2 cellular contexts compared by ENCODE assay signal in genomic region chr17:65323055-65323454, GRCh38.
TF ChIP-seq lines count a peak whose summit lies in the region.

No MANE protein-coding gene starts in this region.

TF ChIP-seq in HepG2, 621 proteins besides CTCF, POLR2A, EP300 and RAD21 (continued from another document):
- TF ChIP-seq MLX (CRISPR knock-in tag; IDR thresholded peaks at IDR 0.05) (no peak), ZNF577 (CRISPR knock-in tag; IDR thresholded peaks at IDR 0.05; ENCODE audit: borderline replicate concordance, low read depth) (no peak), HDAC1 (CRISPR knock-in tag; IDR thresholded peaks at IDR 0.05) (no peak), SALL1 (CRISPR knock-in tag; IDR thresholded peaks at IDR 0.05) (no peak), REL (CRISPR knock-in tag; conservative IDR thresholded peaks at IDR 0.05) (no peak), MTA1 (CRISPR knock-in tag; IDR thresholded peaks at IDR 0.05; ENCODE audit: borderline replicate concordance) (no peak)

TF ChIP-seq in WTC11, 78 proteins besides CTCF, POLR2A, EP300 and RAD21 (continued from another document):
- no peak for TF ChIP-seq FOXJ3 (CRISPR knock-in tag; IDR thresholded peaks at IDR 0.05; ENCODE audit: borderline replicate concordance)
- no peak for TF ChIP-seq TEAD4 (CRISPR knock-in tag; IDR thresholded peaks at IDR 0.05)
- no peak for TF ChIP-seq CREB1 (CRISPR knock-in tag; IDR thresholded peaks at IDR 0.05)
